In the genomic region with DNA sequence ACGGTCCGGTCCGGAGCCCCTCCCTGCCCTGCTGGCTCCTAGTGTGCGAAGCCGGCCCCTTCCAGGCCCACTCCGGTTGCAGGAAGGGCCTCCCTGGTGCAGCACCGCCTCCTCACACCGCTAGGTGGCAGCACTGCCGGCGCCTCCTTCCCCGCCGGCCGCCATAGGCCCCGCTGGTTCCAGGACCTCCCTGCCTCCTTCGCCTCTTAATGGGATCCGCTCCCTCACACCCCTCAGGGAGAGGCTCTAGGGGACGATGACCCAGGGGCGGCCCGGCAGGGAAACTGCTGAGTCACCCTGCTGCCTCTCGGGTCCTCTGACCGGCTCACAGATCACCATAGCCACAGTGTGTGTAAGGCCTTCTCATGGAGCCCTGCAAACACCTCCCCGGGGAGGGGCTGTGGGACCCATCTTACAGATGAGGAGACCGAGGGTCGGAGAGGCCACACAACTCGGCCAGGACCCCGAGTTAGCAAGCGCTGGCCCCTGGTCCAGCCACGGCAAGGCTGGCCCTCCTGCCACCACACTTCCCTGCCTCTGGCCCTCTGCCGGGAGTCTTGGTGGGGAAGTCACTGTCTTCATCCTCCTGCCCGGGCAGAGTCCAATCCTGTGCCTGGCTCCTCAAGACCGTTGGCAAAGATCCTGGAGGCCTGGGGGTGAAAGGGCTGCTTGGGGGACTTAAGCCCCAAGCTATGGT, we compare ENCODE assay signal across 8 cellular contexts. TPM values are rescaled to one million over a fixed set of nuclear protein-coding genes. Genes with fewer than 3 reads are reported as not detected.
DNase-seq lines count a peak whose midpoint lies in the region; ATAC-seq and TF ChIP-seq lines count a peak whose summit lies in the region.

No MANE protein-coding gene starts in this region.

- peaks cover 21% of the 10 kb centered on the region for H3K4me1 Mint-ChIP-seq in endodermal cell
- peaks cover 0 to 4% of the 10 kb centered on the region in 2 donors for H3K4me1 Mint-ChIP-seq in natural killer cell

- no peaks in the 10 kb centered on the region for H3K36me3 ChIP-seq in endodermal cell (ENCODE audit: control insufficient read depth, insufficient read depth, low read length)

- H3K4me3 Mint-ChIP-seq in endodermal cell (no peak overlapping the region), natural killer cell (no peak overlapping the region)

- ATAC-seq in natural killer cell, result peak; percentile 63 to 93 (median 74)

- H3K27me3 ChIP-seq in endodermal cell (ENCODE audit: control insufficient read depth, insufficient read depth, low read length, poor library complexity, severe bottlenecking), result peaks cover 15% of the 10 kb centered on the region

- H3K27ac Mint-ChIP-seq in endodermal cell (no peak overlapping the region), natural killer cell (no peak overlapping the region)

- 32 to 48% methylated on average over 8 to 31 of the region's 31 CpGs for WGBS in endodermal cell (ENCODE audit: insufficient coverage in 1 of 2, insufficient read length in 1 of 2), 2 experiments

- DNase-seq in NCI-H82 (lab: John Stamatoyannopoulos, UW), result peak; percentile 74
- DNase-seq in NCI-H82 treated with DMSO at 0.1 percent for 48 hours (lab: John Stamatoyannopoulos, UW; ENCODE audit: unreplicated experiment), result no peak
- DNase-seq in NCI-H2171 (lab: John Stamatoyannopoulos, UW), result peak; percentile 21
- DNase-seq in activated CD8-positive, alpha-beta memory T cell treated with anti-CD3 and anti-CD28 coated beads for 4 hours (ENCODE audit: low read depth in 2 of 2), result peak; percentile 17 to 28
- peak; percentile 89 for DNase-seq in endodermal cell
- DNase-seq in natural killer cell, result peak; percentile 44
- peak; percentile 13 to 51 (median 30) for DNase-seq in stimulated activated naive CD4-positive, alpha-beta T cell (lab: John Stamatoyannopoulos, UW)
- DNase-seq in NCI-H2029 treated with DMSO at 0.1 percent for 48 hours (lab: John Stamatoyannopoulos, UW), result no peak

- intact Hi-C loops in natural killer cell (cut with micrococcal nuclease), result loop anchor here (10.0 kb wide), 1 partner anchor 1322 kb away; no protein-coding TSS in a partner anchor

- H3K36me3 Mint-ChIP-seq in endodermal cell (ENCODE audit: low read depth) (no peaks in the 10 kb centered on the region), natural killer cell (no peaks in the 10 kb centered on the region)

- H3K27ac ChIP-seq in endodermal cell (ENCODE audit: low read depth, low read length), result no peak overlapping the region

- H3K27me3 Mint-ChIP-seq in endodermal cell (ENCODE audit: insufficient read depth) (peaks cover 31% of the 10 kb centered on the region), natural killer cell (ENCODE audit: low read depth in 2 of 2) (peaks cover 18 to 25% of the 10 kb centered on the region in 2 donors)

- H3K9me3 Mint-ChIP-seq in endodermal cell, result no peaks in the 10 kb centered on the region
- no peaks in the 10 kb centered on the region for H3K9me3 Mint-ChIP-seq in natural killer cell

- H3K4me3 ChIP-seq in endodermal cell (ENCODE audit: low read length), result no peak overlapping the region

- TF ChIP-seq CTCF in endodermal cell (conservative IDR thresholded peaks at IDR 0.05) (peak; percentile 99), natural killer cell (IDR thresholded peaks at IDR 0.05) (peak; percentile 93)

- H3K4me1 ChIP-seq in endodermal cell (ENCODE audit: control insufficient read depth, insufficient read depth, low read length), result peaks cover 9% of the 10 kb centered on the region

- no peak overlapping the region for H3K9ac ChIP-seq in endodermal cell (ENCODE audit: extremely low read depth, low read length, poor library complexity, severe bottlenecking)

- H3K9me3 ChIP-seq in endodermal cell (ENCODE audit: control insufficient read depth, low read length), result no peaks in the 10 kb centered on the region

RNA-seq across cellular contexts. Expression of gene AJAP1, which starts 1.6 kb away (rescaled TPM):
- total RNA-seq in endodermal cell, result 10 to 100 TPM; 19.4 to 22.1 TPM
- polyA plus RNA-seq in endodermal cell (2013, experiment 1 of 2), result 5.5 TPM
- polyA plus RNA-seq in endodermal cell (2013, experiment 2 of 2), result 6.1 TPM
- not detected for total RNA-seq in natural killer cell

Comparison
In these comparisons a context has a peak if more than half of its experiments do, and no peak if none do; other contexts are left out.
1. DNase-seq: peak in NCI-H82 (single experiment), NCI-H2171 (single experiment), activated CD8-positive, alpha-beta memory T cell treated with anti-CD3 and anti-CD28 coated beads for 4 hours (2 of 2), endodermal cell (single experiment), natural killer cell (single experiment) and stimulated activated naive CD4-positive, alpha-beta T cell (6 of 6); none in NCI-H82 treated with DMSO at 0.1 percent for 48 hours (single experiment) and NCI-H2029 treated with DMSO at 0.1 percent for 48 hours (single experiment).
2. RNA of gene AJAP1, which starts 1.6 kb away (total RNA-seq): 19.4 to 22.1 TPM in endodermal cell; not detected in natural killer cell; every median in the first group is over 10 times any median in the second.